Comparison of ENCODE assay signal across 17 cellular contexts in genomic region chr5:133694181-133694831, GRCh38.
"Had no signal": no experiment of that assay in that cellular context is flagged by ENCODE, and none has a peak within 500 bp of the region (broad histone marks: within the 10 kb centered on the region; RNA-seq: fewer than 3 reads in every experiment).

No MANE protein-coding gene starts in this region.

- DNase-seq: activated CD4-positive, alpha-beta T cell treated with anti-CD3 and anti-CD28 coated beads for 48 hours; activated CD8-positive, alpha-beta memory T cell treated with anti-CD3 and anti-CD28 coated beads, Interleukin-2, amount 50 U/mL, for 48 hours; dorsolateral prefrontal cortex; posterior cingulate gyrus; retina; stimulated activated CD4-positive, alpha-beta T cell treated with anti-CD3 and anti-CD28 coated beads, Interleukin-4, amount 100 ng/mL, for 4 hours; stomach; T-helper 17 cell; testis had no signal

- FAIRE-seq: astrocyte, endometrium, keratinocyte, TTC549 had no signal

- H3K4me3 Mint-ChIP-seq: natural killer cell treated with Interleukin-12 subunit alpha and Interleukin-12 subunit beta and Interleukin-15 and Interleukin-18, amount 100 ng/mL, for 72 hours; T-helper 17 cell; WTC11 had no signal

- H3K4me3 ChIP-seq: dorsolateral prefrontal cortex, skin epidermis, stomach, testis had no signal

- H3K9me3 ChIP-seq: stomach, testis had no signal

- H3K4me1 ChIP-seq: stomach, testis had no signal

- H3K4me1 Mint-ChIP-seq: WTC11 had no signal

- H3K36me3 Mint-ChIP-seq: natural killer cell treated with Interleukin-12 subunit alpha and Interleukin-12 subunit beta and Interleukin-15 and Interleukin-18, amount 100 ng/mL, for 72 hours; WTC11 had no signal

- H3K27me3 ChIP-seq: testis had no signal

- ATAC-seq: left lobe of liver; natural killer cell treated with Interleukin-12 subunit alpha and Interleukin-12 subunit beta and Interleukin-15 and Interleukin-18, amount 100 ng/mL, for 72 hours; T-helper 17 cell; WTC11 had no signal

- H3K27ac Mint-ChIP-seq: natural killer cell treated with Interleukin-12 subunit alpha and Interleukin-12 subunit beta and Interleukin-15 and Interleukin-18, amount 100 ng/mL, for 72 hours; T-helper 17 cell; WTC11 had no signal

- H3K36me3 ChIP-seq: stomach had no signal

- H3K9me3 Mint-ChIP-seq: natural killer cell treated with Interleukin-12 subunit alpha and Interleukin-12 subunit beta and Interleukin-15 and Interleukin-18, amount 100 ng/mL, for 72 hours; WTC11 had no signal

- H3K27ac ChIP-seq: dorsolateral prefrontal cortex, skin epidermis, stomach, testis had no signal
